Comparison of ENCODE assay signal across 8 cellular contexts in the genomic region with DNA sequence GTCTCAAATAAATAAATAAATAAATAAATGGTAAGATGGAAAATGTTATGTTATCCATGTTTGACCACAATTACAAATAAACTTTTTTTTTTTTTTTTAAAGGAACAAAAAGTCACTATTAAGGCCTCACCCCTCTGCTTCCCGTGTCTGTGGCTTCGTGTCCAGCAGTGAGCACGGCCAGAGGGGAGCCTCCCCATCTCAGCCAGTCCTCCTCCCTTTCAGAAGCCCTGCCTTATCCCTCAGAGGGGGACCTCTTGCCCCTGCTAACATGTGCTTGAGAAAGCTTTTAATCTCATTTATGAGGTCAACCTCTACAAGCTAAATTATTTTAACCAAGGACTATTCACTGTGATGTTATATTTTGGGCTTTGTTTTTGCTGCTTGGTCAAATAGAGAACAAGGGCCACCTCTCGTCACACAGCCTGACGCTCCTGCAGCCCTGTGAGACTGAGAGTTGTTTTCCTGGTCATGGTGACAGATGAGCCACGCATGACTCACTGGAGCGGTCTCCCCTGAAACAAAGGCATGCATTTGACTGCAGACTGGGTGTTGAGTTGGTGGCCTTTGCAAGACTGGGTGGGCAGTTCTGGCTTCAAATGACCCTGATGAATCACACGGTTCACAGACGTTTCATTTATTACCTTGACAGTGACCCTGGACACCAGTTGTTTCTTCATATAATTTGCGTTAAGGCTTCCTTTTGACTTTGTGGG.
DNase-seq lines count a peak whose midpoint lies in the region; ATAC-seq, FAIRE-seq and TF ChIP-seq lines count a peak whose summit lies in the region.

No MANE protein-coding gene starts in this region.

- H4K20me1 ChIP-seq in endothelial cell of umbilical vein (replicated peaks; ENCODE audit: control insufficient read depth, extremely low read depth, insufficient read depth, low read length), result no peaks in the 10 kb centered on the region

- FAIRE-seq in endothelial cell of umbilical vein (lab: Jason Lieb, UNC), result peak; percentile 96

- H3K9me1 ChIP-seq in endothelial cell of umbilical vein (replicated peaks; ENCODE audit: control insufficient read depth, extremely low read depth, insufficient read depth, low read length), result no peaks in the 10 kb centered on the region

- dilution Hi-C loops in endothelial cell of umbilical vein (cut with MboI; ENCODE audit: extremely low pct_ligation_motif_present, low sequenced_read_pairs), result no loop called here

- DNase-seq in HCEC 1CT (peak; percentile 57), RWPE1 (ENCODE audit: low spot score) (peak; percentile 26), endothelial cell of umbilical vein (ENCODE audit: low read depth, low spot score) (peak; percentile 78), amygdala (lab: John Stamatoyannopoulos, UW) (no peak), heart left ventricle (no peak), left lobe of liver (ENCODE audit: low spot score) (no peak)
- peak; percentile 16 to 24 for DNase-seq in stimulated activated CD4-positive, alpha-beta T cell treated with anti-CD3 and anti-CD28 coated beads, Interleukin-4, amount 100 ng/mL, for 4 hours
- DNase-seq in CD4-positive, alpha-beta T cell, result no peak

- POLR2A ChIA-PET in RWPE1 (lab: Yijun Ruan, JAX; ENCODE audit: low non-redundant PET), result no interaction called here
- POLR2A ChIA-PET in endothelial cell of umbilical vein (lab: Charles Lee), result interaction anchor here (0.6 kb wide), 1 partner anchor 1706 kb away, joined by 9 read pairs; no protein-coding TSS in a partner anchor
- POLR2A ChIA-PET in CD4-positive, alpha-beta T cell (lab: Charles Lee), result no interaction called here

- no peaks in the 10 kb centered on the region for H3K79me2 ChIP-seq in endothelial cell of umbilical vein (ENCODE audit: control insufficient read depth, insufficient read depth, low read length)

- CTCF ChIA-PET in RWPE1 (lab: Yijun Ruan, JAX) (no interaction called here), endothelial cell of umbilical vein (lab: Charles Lee) (interaction anchor here (1.5 kb wide), 1 partner anchor 199 kb away, joined by 9 read pairs; no protein-coding TSS in a partner anchor)
- CTCF ChIA-PET in CD4-positive, alpha-beta T cell (lab: Charles Lee), result no interaction called here

- H3K27ac Mint-ChIP-seq in CD4-positive, alpha-beta T cell, result no peak overlapping the region

- H3K9me3 ChIP-seq in endothelial cell of umbilical vein (replicated peaks; ENCODE audit: control insufficient read depth, insufficient read depth, low read length), result no peaks in the 10 kb centered on the region
- H3K9me3 ChIP-seq in heart left ventricle, result no peaks in the 10 kb centered on the region
- no peaks in the 10 kb centered on the region for H3K9me3 ChIP-seq in CD4-positive, alpha-beta T cell (ENCODE audit: control insufficient read depth, low read length)

- no peaks in the 10 kb centered on the region for H3K9me3 Mint-ChIP-seq in CD4-positive, alpha-beta T cell

- no peak for TF ChIP-seq CTCF in RWPE1 (conservative IDR thresholded peaks at IDR 0.05; ENCODE audit: low read depth)
- TF ChIP-seq CTCF in endothelial cell of umbilical vein (IDR thresholded peaks at IDR 0.05; ENCODE audit: extremely low read depth in 1 of 2, insufficient read depth in 1 of 2, low read depth in 1 of 2, low read length in 2 of 2), result no peak
- TF ChIP-seq CTCF in heart left ventricle (IDR thresholded peaks at IDR 0.05), result no peak
- TF ChIP-seq CTCF in CD4-positive, alpha-beta T cell (IDR thresholded peaks at IDR 0.05), result no peak

- peak overlapping the region; percentile 13 for H2AFZ ChIP-seq in endothelial cell of umbilical vein (ENCODE audit: low read depth, low read length)

- TF ChIP-seq POLR2A in endothelial cell of umbilical vein (IDR thresholded peaks at IDR 0.05; ENCODE audit: low read depth, low read length), result no peak
- no peak for TF ChIP-seq POLR2A in heart left ventricle (IDR thresholded peaks at IDR 0.05)

- no peak overlapping the region for H3K4me2 ChIP-seq in endothelial cell of umbilical vein (ENCODE audit: insufficient read depth, low read length)

- H3K27me3 Mint-ChIP-seq in CD4-positive, alpha-beta T cell, result no peaks in the 10 kb centered on the region

- WGBS in heart left ventricle, 4 donors, result 68 to 82% (median 79%) methylated on average over 10 of the region's 10 CpGs

- no peak for ATAC-seq in heart left ventricle
- ATAC-seq in left lobe of liver, result no peak
- ATAC-seq in CD4-positive, alpha-beta T cell (ENCODE audit: poor library complexity), result no peak

- H3K36me3 ChIP-seq in endothelial cell of umbilical vein (ENCODE audit: control insufficient read depth in 2 of 2, extremely low read depth in 1 of 2, insufficient read depth in 2 of 2, low read length in 2 of 2), result peaks cover 3 to 5% of the 10 kb centered on the region in 2 experiments
- H3K36me3 ChIP-seq in heart left ventricle, result no peaks in the 10 kb centered on the region

- BruUV-seq in endothelial cell of umbilical vein (replicated peaks; lab: Mats Ljungman, UMichigan), result no TSS peak

- no peaks in the 10 kb centered on the region for H3K36me3 Mint-ChIP-seq in CD4-positive, alpha-beta T cell (ENCODE audit: low read depth)

- H3K27ac ChIP-seq in RWPE1 (no peak overlapping the region), endothelial cell of umbilical vein (ENCODE audit: insufficient read depth, low read depth, low read length) (peak overlapping the region; percentile 74), heart left ventricle (no peak overlapping the region)
- H3K27ac ChIP-seq in CD4-positive, alpha-beta T cell (ENCODE audit: low read depth, low read length), result no peak overlapping the region

- no peaks in the 10 kb centered on the region for H3K4me1 Mint-ChIP-seq in CD4-positive, alpha-beta T cell (ENCODE audit: low read depth)

- H3K27me3 ChIP-seq in endothelial cell of umbilical vein (ENCODE audit: control insufficient read depth in 2 of 2, insufficient read depth in 2 of 2, low read length in 2 of 2), result no peaks in the 10 kb centered on the region
- H3K27me3 ChIP-seq in heart left ventricle, result no peaks in the 10 kb centered on the region
- H3K27me3 ChIP-seq in CD4-positive, alpha-beta T cell (ENCODE audit: control insufficient read depth, insufficient read depth, low read length), result no peaks in the 10 kb centered on the region

- intact Hi-C loops in endothelial cell of umbilical vein (cut with micrococcal nuclease), result loop anchor here (1.0 to 2.0 kb wide), 2 partner anchors 15 to 28 kb away; no protein-coding TSS in a partner anchor
- intact Hi-C loops in heart left ventricle (cut with DNase I), result no loop called here
- intact Hi-C loops in CD4-positive, alpha-beta T cell (cut with DNase I, micrococcal nuclease), result no loop called here

- H3K4me1 ChIP-seq in endothelial cell of umbilical vein (ENCODE audit: control insufficient read depth, extremely low read depth, insufficient read depth, low read length), result peaks cover 10% of the 10 kb centered on the region
- H3K4me1 ChIP-seq in heart left ventricle, result peaks cover 0 to 2% (median 0%) of the 10 kb centered on the region in 12 donors

- no peak overlapping the region for H3K4me3 ChIP-seq in endothelial cell of umbilical vein (replicated peaks in 1 of 3; ENCODE audit: insufficient read depth in 1 of 3, low read depth in 1 of 3, low read length in 3 of 3)
- H3K4me3 ChIP-seq in heart left ventricle, result no peak overlapping the region

- H3K4me3 Mint-ChIP-seq in CD4-positive, alpha-beta T cell, result no peak overlapping the region

- no peak overlapping the region for H3K9ac ChIP-seq in endothelial cell of umbilical vein (replicated peaks; ENCODE audit: extremely low read depth, insufficient read depth, low read length)

TF ChIP-seq in endothelial cell of umbilical vein, 7 proteins besides CTCF, POLR2A, EP300 and RAD21:
- no peak for TF ChIP-seq GATA2 (IDR thresholded peaks at IDR 0.05; ENCODE audit: insufficient read depth, insufficient read length, low read depth, low read length)
- no peak for TF ChIP-seq MYC (IDR thresholded peaks at IDR 0.05; ENCODE audit: low read depth, low read length)
- TF ChIP-seq POLR2AphosphoS5 (IDR thresholded peaks at IDR 0.05; ENCODE audit: insufficient read depth, low read depth, low read length), result peak; percentile 30
- TF ChIP-seq FOS (IDR thresholded peaks at IDR 0.05; ENCODE audit: borderline replicate concordance, insufficient read depth, low read length), result peak; percentile 90
- no peak for TF ChIP-seq EZH2 (IDR thresholded peaks at IDR 0.05; ENCODE audit: borderline replicate concordance, low read depth, low read length, severe bottlenecking)
- TF ChIP-seq, protein P1, sequence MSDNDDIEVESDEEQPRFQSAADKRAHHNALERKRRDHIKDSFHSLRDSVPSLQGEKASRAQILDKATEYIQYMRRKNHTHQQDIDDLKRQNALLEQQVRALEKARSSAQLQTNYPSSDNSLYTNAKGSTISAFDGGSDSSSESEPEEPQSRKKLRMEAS (IDR thresholded peaks at IDR 0.05; ENCODE audit: insufficient read depth, insufficient read length), result no peak
- TF ChIP-seq JUN (IDR thresholded peaks at IDR 0.05; ENCODE audit: borderline replicate concordance, insufficient read depth, insufficient read length, low read depth), result peak; percentile 75

Comparison
In these comparisons a context has a peak if more than half of its experiments do, and no peak if none do; other contexts are left out.
1. DNase-seq: peak in HCEC 1CT (single experiment), RWPE1 (single experiment), endothelial cell of umbilical vein (single experiment) and stimulated activated CD4-positive, alpha-beta T cell treated with anti-CD3 and anti-CD28 coated beads, Interleukin-4, amount 100 ng/mL, for 4 hours (2 of 2); none in amygdala (0 of 56), heart left ventricle (0 of 5), left lobe of liver (single experiment) and CD4-positive, alpha-beta T cell (0 of 10).